In the genomic region with DNA sequence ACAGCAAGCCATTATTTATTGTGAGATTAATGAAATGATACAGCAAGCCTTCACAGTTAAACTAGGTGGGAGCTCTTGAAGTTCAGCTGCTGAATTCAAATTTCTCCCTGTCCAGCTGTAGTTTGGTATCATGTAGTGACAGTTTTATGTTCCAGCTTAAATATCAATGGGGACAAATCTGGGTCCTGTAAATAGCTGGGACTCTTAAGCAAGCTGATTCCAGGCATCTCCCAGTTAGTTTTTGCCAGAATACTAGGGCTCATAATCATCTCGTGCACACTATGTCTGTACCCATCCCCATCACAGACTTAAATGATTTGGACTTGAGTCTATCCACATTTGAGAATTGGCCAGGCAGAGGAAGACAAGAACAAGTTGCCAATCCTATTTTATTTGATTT, we compare ENCODE assay signal across 38 cellular contexts.
"Had no signal": no experiment of that assay in that cellular context is flagged by ENCODE, and none has a peak within 500 bp of the region (broad histone marks: within the 10 kb centered on the region; RNA-seq: fewer than 3 reads in every experiment).

No MANE protein-coding gene starts in this region.

- H3K9me3 ChIP-seq: body of pancreas, breast epithelium, Peyer's patch, SJSA1, SK-N-SH had no signal

- H3K27me3 ChIP-seq: body of pancreas, breast epithelium, Peyer's patch, SJSA1 had no signal

- H3K27ac ChIP-seq: body of pancreas, breast epithelium, Peyer's patch, SJSA1, VCaP had no signal

- ATAC-seq: activated CD8-positive, alpha-beta memory T cell treated with anti-CD3 and anti-CD28 coated beads, Interleukin-2, amount 10 ng/mL, durations not matched to agents 7 days and 5 days; body of pancreas; PC-3; T-cell had no signal

- H3K4me3 ChIP-seq: body of pancreas, breast epithelium, Peyer's patch, SJSA1 had no signal

- H3K4me1 ChIP-seq: body of pancreas, breast epithelium, Peyer's patch, SJSA1 had no signal

- FAIRE-seq: astrocyte had no signal

- H3K4me2 ChIP-seq: SK-N-SH had no signal

- H3K9ac ChIP-seq: SK-N-SH had no signal

- DNase-seq: activated B cell treated with CpG ODN at 0.5 μM for 24 hours; activated CD4-positive, alpha-beta memory T cell treated with anti-CD3 and anti-CD28 coated beads, Interleukin-2, amount 10 ng/mL, durations not matched to agents 7 days and 5 days; activated CD4-positive, alpha-beta T cell treated with anti-CD3 and anti-CD28 coated beads for 48 hours; activated CD4-positive, CD25-positive, alpha-beta regulatory T cell treated with anti-CD3 and anti-CD28 coated beads, Interleukin-2, amount 50 U/mL, for 72 hours; activated CD8-positive, alpha-beta memory T cell treated with anti-CD3 and anti-CD28 coated beads for 24 hours; activated CD8-positive, alpha-beta memory T cell treated with anti-CD3 and anti-CD28 coated beads, Interleukin-2, amount 10 ng/mL, durations not matched to agents 7 days and 5 days; activated CD8-positive, alpha-beta memory T cell treated with anti-CD3 and anti-CD28 coated beads, Interleukin-2, amount 50 U/mL, for 48 hours; activated gamma-delta T cell; activated naive CD4-positive, alpha-beta T cell treated with Interleukin-2 at 50 U/mL for 16 hours; activated naive CD8-positive, alpha-beta T cell treated with anti-CD3 and anti-CD28 coated beads, Interleukin-2, amount 10 ng/mL, durations not matched to agents 7 days and 5 days; activated T-cell treated with anti-CD3 and anti-CD28 coated beads, Interleukin-2, amount 50 U/mL, for 48 hours; amygdala; body of pancreas; IMR-90; Karpas-422; KBM-7; NCI-H1105; NCI-H1417 treated with DMSO at 0.1 percent for 48 hours; NCI-H1930; NCI-H2081 treated with DMSO at 0.1 percent for 48 hours; NCI-H226; NCI-H446 treated with DMSO at 0.1 percent for 48 hours; NCI-H524; NCI-H69; NCI-H82; NK-92 treated with Interleukin-12 subunit alpha and Interleukin-12 subunit beta, amount 100 ng/mL, for 24 hours; PC-3; Peyer's patch; RPMI8226; SHP77 treated with DMSO at 0.1 percent for 48 hours; SK-N-SH; T-cell; T-helper 2 cell; T-helper 9 cell had no signal
